In the genomic region with DNA sequence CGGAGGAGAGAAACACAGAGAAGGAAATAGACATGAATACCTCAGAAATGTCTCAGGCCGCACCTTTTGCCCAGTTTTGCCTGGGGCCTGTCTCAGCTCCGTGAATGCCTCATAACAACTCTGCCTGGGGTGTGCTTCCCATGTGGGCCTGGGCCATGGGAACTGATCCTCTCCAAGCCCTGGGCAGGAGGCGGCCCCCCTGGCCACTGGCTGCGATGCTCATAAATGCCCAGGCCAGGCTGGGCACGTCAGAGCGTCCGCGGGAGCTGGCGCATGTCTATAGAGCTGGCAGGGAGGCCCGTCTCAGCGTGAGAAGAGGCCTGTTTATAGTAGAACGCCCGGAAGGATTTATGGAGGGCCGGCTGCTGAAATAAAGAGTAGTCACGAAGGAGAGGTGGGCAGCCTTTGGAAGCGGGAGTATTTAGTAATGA, we compare ENCODE assay signal across 19 cellular contexts.
DNase-seq lines count a peak whose midpoint lies in the region; ATAC-seq and TF ChIP-seq lines count a peak whose summit lies in the region.
"Had no signal": no experiment of that assay in that cellular context is flagged by ENCODE, and none has a peak within 500 bp of the region (broad histone marks: within the 10 kb centered on the region; RNA-seq: fewer than 3 reads in every experiment).

No MANE protein-coding gene starts in this region.

- no peak for TF ChIP-seq CTCF in RWPE1 (conservative IDR thresholded peaks at IDR 0.05; ENCODE audit: low read depth)
- peak; percentile 9 for TF ChIP-seq CTCF in foreskin keratinocyte (conservative IDR thresholded peaks at IDR 0.05)
- TF ChIP-seq CTCF in BE2C (IDR thresholded peaks at IDR 0.05; ENCODE audit: low read depth, low read length): no peak

- peak; percentile 94 for ATAC-seq in foreskin keratinocyte
- no peak for ATAC-seq in GM18867 (IDR thresholded peaks at IDR 0.05; ENCODE audit: unreplicated experiment)
- ATAC-seq: heart left ventricle; right cardiac atrium; stimulated activated memory B cell treated with anti-CD40 and anti-IgM and Interleukin-4, amounts not matched to agents 10 μg/mL and 1 μg/mL and 100 μg/mL, for 72 hours had no signal

- no peak overlapping the region for H3K4me3 ChIP-seq in BE2C (ENCODE audit: low read depth, low read length)
- H3K4me3 ChIP-seq: HAP-1, heart left ventricle, thyroid gland had no signal

- CTCF ChIA-PET in RWPE1 (lab: Yijun Ruan, JAX): interaction anchor here (0.9 to 1.2 kb wide), 2 partner anchors 20 to 84 kb away, joined by 4 to 5 read pairs; no protein-coding TSS in a partner anchor

- POLR2A ChIA-PET in RWPE1 (lab: Yijun Ruan, JAX; ENCODE audit: low non-redundant PET): interaction anchor here (0.5 kb wide), 1 partner anchor 335 kb away, joined by 3 read pairs; no protein-coding TSS in a partner anchor

- no peaks in the 10 kb centered on the region for H3K36me3 ChIP-seq in BE2C
- H3K36me3 ChIP-seq: HAP-1, heart left ventricle, thyroid gland had no signal

- H3K4me1 ChIP-seq in foreskin keratinocyte (peaks cover 27% of the 10 kb centered on the region), BE2C (no peaks in the 10 kb centered on the region)
- H3K4me1 ChIP-seq: HAP-1, heart left ventricle, thyroid gland had no signal

- no peaks in the 10 kb centered on the region for H3K9me3 ChIP-seq in BE2C
- H3K9me3 ChIP-seq: HAP-1, heart left ventricle, thyroid gland had no signal

- intact Hi-C loops in posterior vena cava (cut with DNase I): no loop called here

- H3K27ac ChIP-seq in RWPE1: peak overlapping the region; percentile 90
- H3K27ac ChIP-seq in foreskin keratinocyte: peak overlapping the region; percentile 89
- H3K27ac ChIP-seq: thyroid gland had no signal

- DNase-seq in RWPE1 (ENCODE audit: low spot score): peak; percentile 90
- peak; percentile 97 to 99 for DNase-seq in foreskin keratinocyte
- peak; percentile 69 for DNase-seq in posterior vena cava (ENCODE audit: low spot score)
- no peak for DNase-seq in BE2C
- no peak for DNase-seq in SIG-M5 (lab: John Stamatoyannopoulos, UW)
- no peak for DNase-seq in amygdala (lab: John Stamatoyannopoulos, UW)
- DNase-seq: activated T-cell treated with anti-CD3 and anti-CD28 coated beads, Interleukin-2, amount 50 U/mL, for 72 hours; DMS79; effector memory CD4-positive, alpha-beta T cell; heart left ventricle; NCI-H1105 treated with DMSO at 0.1 percent for 48 hours; NCI-H526; occipital lobe; right cardiac atrium; SW 1271; thyroid gland had no signal

- H3K27me3 ChIP-seq in foreskin keratinocyte: no peaks in the 10 kb centered on the region
- H3K27me3 ChIP-seq in BE2C: peaks cover 85% of the 10 kb centered on the region
- H3K27me3 ChIP-seq: thyroid gland had no signal

Comparison
In these comparisons a context has a peak if more than half of its experiments do, and no peak if none do; other contexts are left out.
1. DNase-seq: peak in RWPE1 (single experiment), foreskin keratinocyte (2 of 2) and posterior vena cava (single experiment); none in BE2C (single experiment), SIG-M5 (single experiment) and amygdala (0 of 56).